8 cellular contexts compared by ENCODE assay signal in the genomic region with DNA sequence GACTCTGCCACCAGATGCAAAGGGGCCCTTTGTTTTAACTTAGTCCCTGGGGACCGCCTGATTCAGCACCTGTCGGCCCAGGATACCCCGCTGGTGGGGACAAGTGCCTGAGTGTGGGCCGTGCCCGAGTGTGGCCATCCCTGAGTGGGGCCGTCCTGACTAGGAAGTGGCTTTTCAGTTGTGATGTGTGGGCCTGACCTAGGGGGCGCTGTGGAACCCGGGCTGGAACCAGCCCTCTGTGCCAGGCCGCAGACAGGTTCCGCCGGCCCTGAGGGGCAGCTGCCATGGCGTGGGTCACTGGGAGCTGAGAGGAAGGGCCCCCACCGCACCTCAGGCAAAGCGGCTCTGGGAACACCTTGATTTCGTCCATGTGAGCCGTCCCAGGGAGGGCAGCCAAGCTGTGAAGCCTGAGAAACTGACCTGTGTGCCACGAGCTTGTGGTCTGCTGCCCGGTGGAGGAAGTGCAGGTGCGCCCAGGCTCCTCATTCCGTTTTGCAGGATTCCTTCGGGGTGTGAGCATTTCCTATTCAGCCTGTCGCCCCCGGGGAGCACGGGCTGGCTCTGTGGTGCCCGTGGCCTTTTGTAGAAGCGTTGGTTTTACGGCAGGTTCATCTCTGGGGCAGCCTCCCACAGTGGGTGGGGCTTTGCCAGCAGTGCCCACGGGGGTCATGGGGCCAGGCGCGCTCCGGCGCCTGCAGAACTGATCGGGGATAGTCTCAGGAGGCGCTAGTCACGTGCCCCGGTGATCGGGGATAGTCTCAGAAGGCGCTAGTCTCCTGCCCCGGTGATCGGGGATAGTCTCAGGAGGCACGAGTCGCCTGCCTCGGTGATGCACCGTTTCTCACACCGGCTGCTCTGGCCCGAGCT. TPM values are rescaled to one million over a fixed set of nuclear protein-coding genes. Genes with fewer than 3 reads are reported as not detected.
DNase-seq lines count a peak whose midpoint lies in the region; ATAC-seq and TF ChIP-seq lines count a peak whose summit lies in the region.

No MANE protein-coding gene starts in this region.

- peak overlapping the region; percentile 18; the same call in 1 of the 2 replicates for H3K4me3 ChIP-seq in SK-N-MC
- H3K4me3 ChIP-seq in astrocyte of the cerebellum (ENCODE audit: low read depth, low read length) = peak overlapping the region; percentile 15
- H3K4me3 ChIP-seq in iPS-18c (ENCODE audit: insufficient read depth, low read depth, low read length) = peak overlapping the region; percentile 44; the same call in 1 of the 2 replicates

- peak; percentile 62 for TF ChIP-seq CTCF in astrocyte of the cerebellum (IDR thresholded peaks at IDR 0.05; ENCODE audit: low read depth, low read length, missing control alignments)

- peaks cover 37% of the 10 kb centered on the region for H3K36me3 ChIP-seq in SK-N-MC (ENCODE audit: insufficient read depth, low read length)

- DNase-seq in CMK (ENCODE audit: low read depth) (peak; percentile 66), HT-29 (ENCODE audit: low spot score) (peak; percentile 78), SK-N-MC (ENCODE audit: low read depth, low spot score) (no peak), astrocyte of the cerebellum (ENCODE audit: low read depth) (no peak)
- peak; percentile 34 to 59 for DNase-seq in stimulated activated CD4-positive, alpha-beta T cell treated with anti-CD3 and anti-CD28 coated beads, Interleukin-1b, Interleukin-23, amount 100 ng/mL, for 4 hours (ENCODE audit: low read depth in 2 of 2)

- no peak overlapping the region for H3K27ac ChIP-seq in SK-N-MC

- ATAC-seq in GM21515 (IDR thresholded peaks at IDR 0.05; ENCODE audit: unreplicated experiment) (no peak), GM21737 (IDR thresholded peaks at IDR 0.05; ENCODE audit: unreplicated experiment) (no peak)

- in situ Hi-C loops in astrocyte of the cerebellum (cut with HindIII; ENCODE audit: low sequenced_read_pairs) = no loop called here

- no peak overlapping the region for H3K9ac ChIP-seq in SK-N-MC (ENCODE audit: insufficient read length)

- H3K9me3 ChIP-seq in SK-N-MC (ENCODE audit: low read depth, low read length) (no peaks in the 10 kb centered on the region), iPS-18c (ENCODE audit: control insufficient read depth, insufficient read depth, low read length) (peaks cover 2% of the 10 kb centered on the region)

RNA-seq across cellular contexts. Expression of gene RPL13, which starts 5.3 kb away (rescaled TPM):
- 8,222 and 8,866 TPM in 2 replicates for total RNA-seq in HT-29 (2014; rRNA removed; shearing (Covaris generic))

RNA-seq across cellular contexts. Expression of gene CPNE7, which starts 9.8 kb away (rescaled TPM):
- total RNA-seq in HT-29 (2014; rRNA removed; shearing (Covaris generic)) = 16.5 and 23.8 TPM in 2 replicates

RNA-seq across cellular contexts. Expression of gene DPEP1, which starts 47.7 kb away (rescaled TPM):
- 81.5 and 82.2 TPM in 2 replicates for total RNA-seq in HT-29 (2014; rRNA removed; shearing (Covaris generic))

RNA-seq across cellular contexts. Expression of gene SPG7, which starts 57.5 kb away (rescaled TPM):
- 150 and 162 TPM in 2 replicates for total RNA-seq in HT-29 (2014; rRNA removed; shearing (Covaris generic))

Comparison
In these comparisons a context has a peak if more than half of its experiments do, and no peak if none do; other contexts are left out.
1. DNase-seq: peak in CMK (single experiment), HT-29 (single experiment) and stimulated activated CD4-positive, alpha-beta T cell treated with anti-CD3 and anti-CD28 coated beads, Interleukin-1b, Interleukin-23, amount 100 ng/mL, for 4 hours (2 of 2); none in SK-N-MC (single experiment) and astrocyte of the cerebellum (single experiment).
2. Peak in every context shown above with its lines, with median percentiles within 50 percentile points of each other: H3K4me3 ChIP-seq.